ENCODE assay signal across 9 cellular contexts in genomic region chr5:170597109-170597741, GRCh38.
DNase-seq lines count a peak whose midpoint lies in the region; ATAC-seq and TF ChIP-seq lines count a peak whose summit lies in the region.
"Had no signal": no experiment of that assay in that cellular context is flagged by ENCODE, and none has a peak within 500 bp of the region (broad histone marks: within the 10 kb centered on the region; RNA-seq: fewer than 3 reads in every experiment).

No MANE protein-coding gene starts in this region.

- peaks cover 12% of the 10 kb centered on the region for H3K4me1 ChIP-seq in BLaER1

- H4K20me1 ChIP-seq in BLaER1 = no peaks in the 10 kb centered on the region

- H3K9me3 Mint-ChIP-seq in activated naive CD8-positive, alpha-beta T cell treated with anti-CD3 and anti-CD28 coated beads, Interleukin-2, amount 50 U/mL, for 24 hours = no peaks in the 10 kb centered on the region
- H3K9me3 Mint-ChIP-seq in nephron = no peaks in the 10 kb centered on the region
- no peaks in the 10 kb centered on the region for H3K9me3 Mint-ChIP-seq in Calu3 (ENCODE audit: low read depth, unreplicated experiment)

- no peaks in the 10 kb centered on the region for H3K27me3 ChIP-seq in BLaER1

- H3K4me2 ChIP-seq in BLaER1 = peak overlapping the region; percentile 42

- no peak overlapping the region for H3K27ac Mint-ChIP-seq in activated naive CD8-positive, alpha-beta T cell treated with anti-CD3 and anti-CD28 coated beads, Interleukin-2, amount 50 U/mL, for 24 hours
- peak overlapping the region; percentile 51 to 68 (median 58) for H3K27ac Mint-ChIP-seq in nephron
- no peak overlapping the region for H3K27ac Mint-ChIP-seq in Calu3 (ENCODE audit: unreplicated experiment)
- H3K27ac Mint-ChIP-seq: activated naive CD8-positive, alpha-beta T cell had no signal

- no peaks in the 10 kb centered on the region for H3K36me3 Mint-ChIP-seq in activated naive CD8-positive, alpha-beta T cell treated with anti-CD3 and anti-CD28 coated beads, Interleukin-2, amount 50 U/mL, for 24 hours (ENCODE audit: low read depth)
- H3K36me3 Mint-ChIP-seq in nephron (ENCODE audit: low read depth) (no peaks in the 10 kb centered on the region), Calu3 (ENCODE audit: insufficient read depth, unreplicated experiment) (no peaks in the 10 kb centered on the region)
- H3K36me3 Mint-ChIP-seq: activated naive CD8-positive, alpha-beta T cell had no signal

- TF ChIP-seq CTCF in nephron (IDR thresholded peaks at IDR 0.05; ENCODE audit: unreplicated experiment in 3 of 3) = no peak
- TF ChIP-seq CTCF in Calu3 (IDR thresholded peaks at IDR 0.05; ENCODE audit: unreplicated experiment) = no peak

- H3K27ac ChIP-seq in BLaER1 = no peak overlapping the region

- H3K36me3 ChIP-seq in BLaER1 = no peaks in the 10 kb centered on the region

- H3K4me3 Mint-ChIP-seq in activated naive CD8-positive, alpha-beta T cell treated with anti-CD3 and anti-CD28 coated beads, Interleukin-2, amount 50 U/mL, for 24 hours = no peak overlapping the region
- peak overlapping the region in 2 of 3 experiments; percentile 14 to 25 for H3K4me3 Mint-ChIP-seq in nephron
- no peak overlapping the region for H3K4me3 Mint-ChIP-seq in Calu3 (ENCODE audit: low read depth, unreplicated experiment)
- H3K4me3 Mint-ChIP-seq: activated naive CD8-positive, alpha-beta T cell had no signal

- peak; percentile 55 for DNase-seq in activated naive CD8-positive, alpha-beta T cell treated with anti-CD3 and anti-CD28 coated beads, Interleukin-2, amount 50 U/mL, for 24 hours
- DNase-seq in cardiac septum (ENCODE audit: low spot score) (no peak), Calu3 (no peak), NCI-H1930 (lab: John Stamatoyannopoulos, UW) (no peak), NCI-H1436 treated with DMSO at 0.1 percent for 48 hours (lab: John Stamatoyannopoulos, UW) (no peak)

- H3K9me3 ChIP-seq in BLaER1 = no peaks in the 10 kb centered on the region

- ATAC-seq in HG02938 (IDR thresholded peaks at IDR 0.05; ENCODE audit: unreplicated experiment) = peak; percentile 44
- ATAC-seq in activated naive CD8-positive, alpha-beta T cell treated with anti-CD3 and anti-CD28 coated beads, Interleukin-2, amount 50 U/mL, for 24 hours = peak; percentile 95

- peaks cover 44% of the 10 kb centered on the region for H3K27me3 Mint-ChIP-seq in activated naive CD8-positive, alpha-beta T cell treated with anti-CD3 and anti-CD28 coated beads, Interleukin-2, amount 50 U/mL, for 24 hours
- H3K27me3 Mint-ChIP-seq in nephron (ENCODE audit: low read depth) = peaks cover 68% of the 10 kb centered on the region
- peaks cover 100% of the 10 kb centered on the region for H3K27me3 Mint-ChIP-seq in Calu3 (ENCODE audit: unreplicated experiment)

- intact Hi-C loops in cardiac septum (cut with DNase I) (no loop called here), Calu3 (cut with micrococcal nuclease; ENCODE audit: unreplicated experiment) (no loop called here)

- no peak overlapping the region for H3K4me3 ChIP-seq in BLaER1

- peaks cover 30% of the 10 kb centered on the region for H3K4me1 Mint-ChIP-seq in activated naive CD8-positive, alpha-beta T cell treated with anti-CD3 and anti-CD28 coated beads, Interleukin-2, amount 50 U/mL, for 24 hours
- H3K4me1 Mint-ChIP-seq in nephron (peaks cover 39% of the 10 kb centered on the region), Calu3 (ENCODE audit: low read depth, unreplicated experiment) (no peaks in the 10 kb centered on the region)

- no peak overlapping the region for H3K9ac ChIP-seq in BLaER1

- CTCF ChIA-PET in Calu3 (lab: Charles Lee) = interaction anchor here (0.8 kb wide), 1 partner anchor 163 kb away, joined by 3 read pairs; no protein-coding TSS in a partner anchor

- no TSS peak for BruUV-seq in Calu3 (replicated peaks; lab: Mats Ljungman, UMichigan)

Comparison
In these comparisons a context has a peak if more than half of its experiments do, and no peak if none do; other contexts are left out.
1. H3K27ac Mint-ChIP-seq: peak in nephron (3 of 3); none in activated naive CD8-positive, alpha-beta T cell treated with anti-CD3 and anti-CD28 coated beads, Interleukin-2, amount 50 U/mL, for 24 hours (single experiment) and Calu3 (single experiment).
2. H3K4me3 Mint-ChIP-seq: peak in nephron (2 of 3); none in activated naive CD8-positive, alpha-beta T cell treated with anti-CD3 and anti-CD28 coated beads, Interleukin-2, amount 50 U/mL, for 24 hours (single experiment) and Calu3 (single experiment).